Comparison of ENCODE assay signal across 1 cellular context in the genomic region with DNA sequence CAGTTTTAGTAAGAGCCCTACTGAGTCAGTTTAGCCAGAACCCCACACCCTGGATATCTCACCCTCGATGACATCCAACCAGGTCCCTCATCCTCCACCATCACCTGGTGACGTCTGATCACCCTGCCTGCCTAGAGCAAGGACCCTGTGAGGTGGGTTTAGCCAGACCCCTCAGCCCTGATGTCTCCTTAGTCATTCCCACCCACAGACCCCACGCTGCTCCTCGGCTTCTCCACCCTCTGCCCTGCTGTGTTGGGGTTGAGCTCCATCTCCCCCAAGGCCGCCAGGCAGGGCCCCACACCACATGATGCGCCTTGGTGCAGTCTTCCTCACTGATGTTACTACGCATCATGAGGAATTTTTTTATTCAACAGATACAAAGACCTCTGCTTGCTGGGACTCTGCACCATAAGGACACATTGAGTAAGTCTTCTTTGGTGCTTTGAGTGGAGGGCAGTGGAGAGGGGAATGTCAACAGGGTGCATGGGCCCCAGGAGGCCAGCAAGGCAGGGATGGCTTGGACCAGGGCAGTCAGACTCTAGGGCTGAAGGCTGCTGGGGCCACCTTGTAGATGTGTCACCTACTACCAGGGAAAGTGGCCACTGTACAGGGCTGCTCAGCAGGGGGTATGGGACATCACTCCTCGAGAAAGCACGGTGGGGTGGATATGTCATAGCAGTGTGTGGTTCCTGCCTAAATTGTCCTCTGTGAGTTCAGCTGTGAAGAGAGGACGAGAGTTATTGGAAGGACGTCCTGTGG.
TF ChIP-seq lines count a peak whose summit lies in the region.

No MANE protein-coding gene starts in this region.

TF ChIP-seq in GM23338, 12 proteins besides CTCF, POLR2A, EP300 and RAD21:
- TF ChIP-seq ZNF331 (CRISPR knock-in tag; IDR thresholded peaks at IDR 0.05; ENCODE audit: low read depth): no peak
- no peak for TF ChIP-seq EZH2 (IDR thresholded peaks at IDR 0.05; ENCODE audit: low read depth, unreplicated experiment)
- TF ChIP-seq, protein P1, sequence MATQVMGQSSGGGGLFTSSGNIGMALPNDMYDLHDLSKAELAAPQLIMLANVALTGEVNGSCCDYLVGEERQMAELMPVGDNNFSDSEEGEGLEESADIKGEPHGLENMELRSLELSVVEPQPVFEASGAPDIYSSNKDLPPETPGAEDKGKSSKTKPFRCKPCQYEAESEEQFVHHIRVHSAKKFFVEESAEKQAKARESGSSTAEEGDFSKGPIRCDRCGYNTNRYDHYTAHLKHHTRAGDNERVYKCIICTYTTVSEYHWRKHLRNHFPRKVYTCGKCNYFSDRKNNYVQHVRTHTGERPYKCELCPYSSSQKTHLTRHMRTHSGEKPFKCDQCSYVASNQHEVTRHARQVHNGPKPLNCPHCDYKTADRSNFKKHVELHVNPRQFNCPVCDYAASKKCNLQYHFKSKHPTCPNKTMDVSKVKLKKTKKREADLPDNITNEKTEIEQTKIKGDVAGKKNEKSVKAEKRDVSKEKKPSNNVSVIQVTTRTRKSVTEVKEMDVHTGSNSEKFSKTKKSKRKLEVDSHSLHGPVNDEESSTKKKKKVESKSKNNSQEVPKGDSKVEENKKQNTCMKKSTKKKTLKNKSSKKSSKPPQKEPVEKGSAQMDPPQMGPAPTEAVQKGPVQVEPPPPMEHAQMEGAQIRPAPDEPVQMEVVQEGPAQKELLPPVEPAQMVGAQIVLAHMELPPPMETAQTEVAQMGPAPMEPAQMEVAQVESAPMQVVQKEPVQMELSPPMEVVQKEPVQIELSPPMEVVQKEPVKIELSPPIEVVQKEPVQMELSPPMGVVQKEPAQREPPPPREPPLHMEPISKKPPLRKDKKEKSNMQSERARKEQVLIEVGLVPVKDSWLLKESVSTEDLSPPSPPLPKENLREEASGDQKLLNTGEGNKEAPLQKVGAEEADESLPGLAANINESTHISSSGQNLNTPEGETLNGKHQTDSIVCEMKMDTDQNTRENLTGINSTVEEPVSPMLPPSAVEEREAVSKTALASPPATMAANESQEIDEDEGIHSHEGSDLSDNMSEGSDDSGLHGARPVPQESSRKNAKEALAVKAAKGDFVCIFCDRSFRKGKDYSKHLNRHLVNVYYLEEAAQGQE (IDR thresholded peaks at IDR 0.05; ENCODE audit: unreplicated experiment): no peak
- TF ChIP-seq ZNF114 (CRISPR knock-in tag; IDR thresholded peaks at IDR 0.05): no peak
- no peak for TF ChIP-seq POLR2AphosphoS5 (IDR thresholded peaks at IDR 0.05; ENCODE audit: low read depth)
- no peak for TF ChIP-seq EZH2phosphoT487 (IDR thresholded peaks at IDR 0.05; ENCODE audit: unreplicated experiment)
- TF ChIP-seq JUNB (IDR thresholded peaks at IDR 0.05; ENCODE audit: unreplicated experiment): no peak
- TF ChIP-seq, protein P2, sequence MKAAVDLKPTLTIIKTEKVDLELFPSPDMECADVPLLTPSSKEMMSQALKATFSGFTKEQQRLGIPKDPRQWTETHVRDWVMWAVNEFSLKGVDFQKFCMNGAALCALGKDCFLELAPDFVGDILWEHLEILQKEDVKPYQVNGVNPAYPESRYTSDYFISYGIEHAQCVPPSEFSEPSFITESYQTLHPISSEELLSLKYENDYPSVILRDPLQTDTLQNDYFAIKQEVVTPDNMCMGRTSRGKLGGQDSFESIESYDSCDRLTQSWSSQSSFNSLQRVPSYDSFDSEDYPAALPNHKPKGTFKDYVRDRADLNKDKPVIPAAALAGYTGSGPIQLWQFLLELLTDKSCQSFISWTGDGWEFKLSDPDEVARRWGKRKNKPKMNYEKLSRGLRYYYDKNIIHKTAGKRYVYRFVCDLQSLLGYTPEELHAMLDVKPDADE (IDR thresholded peaks at IDR 0.05): no peak
- TF ChIP-seq CREB1 (CRISPR knock-in tag; IDR thresholded peaks at IDR 0.05; ENCODE audit: low read depth): no peak
- no peak for TF ChIP-seq NANOG (IDR thresholded peaks at IDR 0.05; ENCODE audit: borderline replicate concordance)
TF ChIP-seq in GM23338: peak in this region for 0.
